In the genomic region with DNA sequence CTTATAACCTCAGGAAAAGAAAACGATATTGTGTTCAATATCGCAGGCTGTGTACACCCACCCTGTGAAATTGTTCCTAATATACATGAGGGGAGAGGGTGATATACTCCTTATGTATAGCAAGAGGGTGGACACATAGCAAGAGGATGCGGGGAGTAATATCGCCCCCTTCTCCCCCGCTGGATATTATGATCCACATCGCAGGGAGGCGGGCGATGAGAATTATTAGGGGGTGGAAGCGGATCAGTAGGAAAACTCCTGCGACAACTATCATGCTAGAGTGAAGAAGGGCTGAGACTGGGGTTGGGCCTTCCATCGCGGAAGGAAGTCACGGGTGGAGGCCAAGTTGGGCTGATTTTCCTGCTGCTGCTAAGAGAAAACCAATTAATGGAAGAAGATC, we compare ENCODE assay signal across 24 cellular contexts.
"Had no signal": no experiment of that assay in that cellular context is flagged by ENCODE, and none has a peak within 500 bp of the region (broad histone marks: within the 10 kb centered on the region; RNA-seq: fewer than 3 reads in every experiment).

No MANE protein-coding gene starts in this region.

- H3K4me3 Mint-ChIP-seq: dendritic cell treated with granulocyte-macrophage colony-stimulating factor and Interleukin-4, amounts not matched to agents 40 ng/mL and 50 ng/mL, for 4 days; effector memory CD8-positive, alpha-beta T cell; endodermal cell had no signal

- H3K9me3 ChIP-seq: colonic mucosa, esophagus muscularis mucosa, esophagus squamous epithelium, gastrocnemius medialis, gastroesophageal sphincter, heart left ventricle, heart right ventricle had no signal

- H3K27ac Mint-ChIP-seq: dendritic cell treated with granulocyte-macrophage colony-stimulating factor and Interleukin-4, amounts not matched to agents 40 ng/mL and 50 ng/mL, for 4 days; effector memory CD8-positive, alpha-beta T cell; endodermal cell had no signal

- H3K9me3 Mint-ChIP-seq: dendritic cell treated with granulocyte-macrophage colony-stimulating factor and Interleukin-4, amounts not matched to agents 40 ng/mL and 50 ng/mL, for 4 days; effector memory CD8-positive, alpha-beta T cell; endodermal cell had no signal

- H3K27me3 ChIP-seq: colonic mucosa had no signal

- H3K27ac ChIP-seq: colonic mucosa, coronary artery, dorsolateral prefrontal cortex, epithelial cell of prostate, esophagus muscularis mucosa, esophagus squamous epithelium, foreskin keratinocyte, gastrocnemius medialis, gastroesophageal sphincter, heart left ventricle, heart right ventricle had no signal

- H3K36me3 ChIP-seq: colonic mucosa, esophagus muscularis mucosa, esophagus squamous epithelium, gastrocnemius medialis, gastroesophageal sphincter, heart left ventricle, heart right ventricle had no signal

- DNase-seq: colonic mucosa; cortex of kidney; dermis blood vessel endothelial cell; dorsolateral prefrontal cortex; effector CD4-positive, alpha-beta T cell; effector CD8-positive, alpha-beta T cell; effector memory CD4-positive, alpha-beta T cell; effector memory CD8-positive, alpha-beta T cell; endodermal cell; erythroblast; esophagus squamous epithelium; foreskin fibroblast; foreskin keratinocyte; foreskin melanocyte; gastrocnemius medialis; glutamatergic neuron; head of caudate nucleus; heart left ventricle; heart right ventricle had no signal

- H3K4me3 ChIP-seq: colonic mucosa, coronary artery, dorsolateral prefrontal cortex, esophagus muscularis mucosa, esophagus squamous epithelium, gastrocnemius medialis, gastroesophageal sphincter, heart left ventricle, heart right ventricle had no signal

- H3K4me1 ChIP-seq: colonic mucosa, esophagus muscularis mucosa, esophagus squamous epithelium, foreskin keratinocyte, gastrocnemius medialis, gastroesophageal sphincter, heart left ventricle, heart right ventricle had no signal
